10 cellular contexts compared by ENCODE assay signal in the genomic region with DNA sequence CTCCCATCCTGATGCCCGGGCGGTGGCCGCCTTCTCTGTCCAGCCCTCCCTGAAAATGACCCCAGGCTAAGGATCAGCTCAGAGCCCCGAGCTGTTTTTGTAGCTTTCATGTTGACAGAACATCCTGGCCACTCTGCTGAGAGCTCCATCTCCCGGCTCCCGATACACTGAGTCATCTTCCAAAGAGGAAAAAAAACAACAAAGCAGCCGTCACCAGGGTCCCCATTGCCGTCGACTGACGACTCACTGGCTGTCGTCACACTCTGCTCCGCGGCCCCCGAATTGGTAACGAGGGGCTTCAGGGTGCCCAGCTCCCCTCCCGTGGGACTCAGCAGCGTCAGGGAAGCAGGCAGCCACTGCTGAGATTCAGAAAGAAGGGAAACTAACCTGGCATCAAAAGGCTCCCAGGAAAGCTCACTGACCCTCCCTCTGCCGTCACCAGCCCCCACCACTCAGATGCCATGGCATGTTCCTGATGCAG.
DNase-seq lines count a peak whose midpoint lies in the region; ATAC-seq, FAIRE-seq and TF ChIP-seq lines count a peak whose summit lies in the region.
"Had no signal": no experiment of that assay in that cellular context is flagged by ENCODE, and none has a peak within 500 bp of the region (broad histone marks: within the 10 kb centered on the region; RNA-seq: fewer than 3 reads in every experiment).

No MANE protein-coding gene starts in this region.

- peak overlapping the region; percentile 18; the same call in 1 of the 2 replicates for H3K4me3 ChIP-seq in GM12878
- peak overlapping the region; percentile 78 to 92 for H3K4me3 ChIP-seq in kidney (ENCODE audit: low read length in 2 of 2)
- peak overlapping the region; percentile 100 for H3K4me3 ChIP-seq in stomach smooth muscle (ENCODE audit: low read length in 2 of 2)

- H3K27me3 ChIP-seq in GM12878 (replicated peaks in 1 of 2; ENCODE audit: control insufficient read depth in 2 of 2, insufficient read depth in 2 of 2, low read length in 1 of 2) (no peaks in the 10 kb centered on the region), stomach smooth muscle (ENCODE audit: control insufficient read depth in 1 of 2, insufficient read depth in 2 of 2, low read length in 2 of 2) (no peaks in the 10 kb centered on the region)

- TF ChIP-seq RAD21 in GM12878 (IDR thresholded peaks at IDR 0.05; ENCODE audit: insufficient read depth, low read depth, low read length) = no peak

- TF ChIP-seq EP300 in GM12878 (IDR thresholded peaks at IDR 0.05; ENCODE audit: borderline replicate concordance in 1 of 2, control insufficient read depth in 1 of 2, low read depth in 2 of 2, low read length in 2 of 2) = no peak

- no peak overlapping the region for H3K9ac ChIP-seq in GM12878 (ENCODE audit: control insufficient read depth, insufficient read depth, low read length)
- peak overlapping the region in 1 of 2 donors; percentile 63 for H3K9ac ChIP-seq in kidney (ENCODE audit: low read length in 2 of 2)
- H3K9ac ChIP-seq in stomach smooth muscle (ENCODE audit: low read length in 2 of 2) = peak overlapping the region; percentile 36 to 68

- CTCF ChIA-PET in GM12878 (lab: Yijun Ruan, JAX) = interaction anchor here (0.8 to 26.0 kb wide), 6 partner anchors 10 to 177 kb away, joined by 3 to 821 read pairs (median 8); no protein-coding TSS in a partner anchor

- SMC1A ChIA-PET in GM12878 (lab: Charles Lee; ENCODE audit: uncharacterized antibody, unreplicated experiment) = interaction anchor here (0.6 to 6.4 kb wide), 12 partner anchors 8 to 174 kb away, joined by 3 to 103 read pairs (median 4); no protein-coding TSS in a partner anchor

- in situ Hi-C loops in GM12878 (cut with MboI) = no loop called here

- no peak overlapping the region for H3K27ac ChIP-seq in GM12878 (ENCODE audit: control insufficient read depth, insufficient read depth)
- H3K27ac ChIP-seq in kidney (ENCODE audit: low read depth in 2 of 2, low read length in 2 of 2) = peak overlapping the region; percentile 39 to 44
- peak overlapping the region; percentile 4 for H3K27ac ChIP-seq in stomach smooth muscle (ENCODE audit: low read length)

- no peaks in the 10 kb centered on the region; the same call in 2 of the 3 replicates for H3K9me3 ChIP-seq in GM12878 (replicated peaks; ENCODE audit: control insufficient read depth, insufficient read depth, low read length)
- H3K9me3 ChIP-seq in kidney (ENCODE audit: control insufficient read depth in 1 of 2, low read length in 2 of 2) = no peaks in the 10 kb centered on the region
- no peaks in the 10 kb centered on the region for H3K9me3 ChIP-seq in stomach smooth muscle (ENCODE audit: control insufficient read depth in 2 of 2, low read length in 2 of 2)

- DNase-seq in HCEC 1CT (peak; percentile 50), GM12878 (ENCODE audit: low read depth, low spot score) (no peak), kidney (no peak), GM19238 (ENCODE audit: insufficient read length, low spot score) (no peak), NCI-H524 treated with DMSO at 0.1 percent for 48 hours (lab: John Stamatoyannopoulos, UW) (no peak), T-helper 2 cell (no peak)
- DNase-seq in activated CD8-positive, alpha-beta memory T cell treated with anti-CD3 and anti-CD28 coated beads, Interleukin-2, amount 50 U/mL, for 48 hours = no peak
- DNase-seq: activated B cell treated with CpG ODN at 0.5 μM for 24 hours, NCI-H69 had no signal

- intact Hi-C loops in GM12878 (cut with micrococcal nuclease; ENCODE audit: unreplicated experiment) (no loop called here), kidney (cut with DNase I) (no loop called here)

- H3K36me3 ChIP-seq in GM12878 (ENCODE audit: control insufficient read depth in 2 of 2, insufficient read depth in 2 of 2, low read length in 1 of 2) (peaks cover 13 to 31% of the 10 kb centered on the region in 2 experiments), kidney (ENCODE audit: control insufficient read depth in 1 of 2, insufficient read depth in 2 of 2, low read length in 2 of 2) (peaks cover 41 to 52% of the 10 kb centered on the region in 2 donors), stomach smooth muscle (ENCODE audit: control insufficient read depth in 2 of 2, insufficient read depth in 2 of 2, low read length in 2 of 2) (peaks cover 53 to 56% of the 10 kb centered on the region in 2 donors)

- no TSS peak for BruUV-seq in GM12878 (replicated peaks; lab: Mats Ljungman, UMichigan)

- TF ChIP-seq CTCF in GM12878 (IDR thresholded peaks at IDR 0.05 in 2 of 3, conservative IDR thresholded peaks at IDR 0.05 in 1 of 3; ENCODE audit: control insufficient read depth in 2 of 3, extremely low read depth in 1 of 3, insufficient read depth in 1 of 3, low read depth in 3 of 3, low read length in 3 of 3) (no peak), kidney (IDR thresholded peaks at IDR 0.05; ENCODE audit: borderline replicate concordance, extremely low read depth, insufficient read depth) (no peak)

- peaks cover 3% of the 10 kb centered on the region; the same call in 1 of the 2 replicates for H4K20me1 ChIP-seq in GM12878 (ENCODE audit: control insufficient read depth, insufficient read depth)

- peak overlapping the region; percentile 78; the same call in 1 of the 2 replicates for H3K4me2 ChIP-seq in GM12878 (ENCODE audit: control insufficient read depth, insufficient read depth)

- no peak overlapping the region for H2AFZ ChIP-seq in GM12878 (ENCODE audit: control insufficient read depth, low read depth, low read length)

- FAIRE-seq in GM12878 (lab: Jason Lieb, UNC) (no peak), kidney (lab: Jason Lieb, UNC) (no peak)

- H3K4me1 ChIP-seq in GM12878 (ENCODE audit: control insufficient read depth, insufficient read depth, low read length) = peaks cover 7% of the 10 kb centered on the region
- peaks cover 37 to 75% of the 10 kb centered on the region in 2 donors for H3K4me1 ChIP-seq in kidney (ENCODE audit: control insufficient read depth in 1 of 2, insufficient read depth in 1 of 2, low read depth in 1 of 2, low read length in 2 of 2)
- H3K4me1 ChIP-seq in stomach smooth muscle (ENCODE audit: control insufficient read depth, insufficient read depth, low read length) = peaks cover 78% of the 10 kb centered on the region

- WGBS in GM12878 (ENCODE audit: insufficient coverage, insufficient replicate concordance, low lambda C conversion rate, missing lambda C conversion rate) = 92% methylated on average over 18 of the region's 18 CpGs

- TF ChIP-seq POLR2A in GM12878 (IDR thresholded peaks at IDR 0.05; ENCODE audit: low read depth, low read length) = no peak

- H3K79me2 ChIP-seq in GM12878 (ENCODE audit: control insufficient read depth, insufficient read depth, low read length) = peaks cover 78% of the 10 kb centered on the region

- no peak for ATAC-seq in GM12878

- RAD21 ChIA-PET in GM12878 (lab: Charles Lee; ENCODE audit: unreplicated experiment) = interaction anchor here (1.0 to 5.6 kb wide), 6 partner anchors 10 to 144 kb away, joined by 3 to 90 read pairs (median 6); no protein-coding TSS in a partner anchor

- POLR2A ChIA-PET in GM12878 (lab: Charles Lee) = interaction anchor here (0.8 to 20.7 kb wide), 6 partner anchors 9 to 47 kb away, joined by 3 to 620 read pairs (median 4); no protein-coding TSS in a partner anchor

TF ChIP-seq in GM12878, 131 proteins besides CTCF, POLR2A, EP300 and RAD21:
- TF ChIP-seq NFYA (IDR thresholded peaks at IDR 0.05; ENCODE audit: borderline replicate concordance, low read depth, low read length) (no peak), STAT3 (IDR thresholded peaks at IDR 0.05; ENCODE audit: low read depth, low read length) (no peak), JUND (IDR thresholded peaks at IDR 0.05; ENCODE audit: low read depth, low read length) (no peak), HDAC2 (IDR thresholded peaks at IDR 0.05) (no peak), GATAD2B (conservative IDR thresholded peaks at IDR 0.05; ENCODE audit: low read depth) (no peak), JUNB (IDR thresholded peaks at IDR 0.05) (no peak), SREBF1 (IDR thresholded peaks at IDR 0.05; ENCODE audit: low read length) (no peak), POLR2AphosphoS2 (IDR thresholded peaks at IDR 0.05; ENCODE audit: low read depth, low read length) (peak; percentile 42; the same call in 1 of the 2 replicates)
TF ChIP-seq in GM12878: peak in this region for 1.

Comparison
In these comparisons a context has a peak if more than half of its experiments do, and no peak if none do; other contexts are left out.
1. H3K4me3 ChIP-seq: peak in every context shown above with its lines; median percentile 100 in stomach smooth muscle; 85 in kidney; 18 in GM12878.